Comparison of ENCODE assay signal across 1 cellular context in genomic region chr5:171945066-171945465, GRCh38.
TF ChIP-seq lines count a peak whose summit lies in the region.

No MANE protein-coding gene starts in this region.

TF ChIP-seq in HepG2, 621 proteins besides CTCF, POLR2A, EP300 and RAD21:
- TF ChIP-seq ZBTB37 (CRISPR knock-in tag; IDR thresholded peaks at IDR 0.05) (no peak), CEBPG (CRISPR knock-in tag; IDR thresholded peaks at IDR 0.05) (peak; percentile 65), CEBPB (IDR thresholded peaks at IDR 0.05; ENCODE audit: borderline replicate concordance, low read depth, low read length) (peak; percentile 87)
